Comparison of ENCODE assay signal across 11 cellular contexts in genomic region chr1:171545523-171545922, GRCh38.
DNase-seq lines count a peak whose midpoint lies in the region; ATAC-seq and TF ChIP-seq lines count a peak whose summit lies in the region.
"Had no signal": no experiment of that assay in that cellular context is flagged by ENCODE, and none has a peak within 500 bp of the region (broad histone marks: within the 10 kb centered on the region; RNA-seq: fewer than 3 reads in every experiment).

No MANE protein-coding gene starts in this region.

- H3K4me3 ChIP-seq in lower leg skin (ENCODE audit: low read depth, poor library complexity, severe bottlenecking): no peak overlapping the region
- H3K4me3 ChIP-seq: BLaER1 had no signal

- no peak for ATAC-seq in stimulated activated naive CD8-positive, alpha-beta T cell treated with anti-CD3 and anti-CD28 coated beads, Interleukin-15, amount 100 ng/mL, for 72 hours
- ATAC-seq in T-helper 17 cell (no peak), GM18873 (IDR thresholded peaks at IDR 0.05; ENCODE audit: low FRiP score, unreplicated experiment) (no peak)
- ATAC-seq in naive thymus-derived CD8-positive, alpha-beta T cell: no peak

- no peak overlapping the region for H3K4me3 Mint-ChIP-seq in stimulated activated naive CD8-positive, alpha-beta T cell treated with anti-CD3 and anti-CD28 coated beads, Interleukin-15, Interleukin-2, amounts not matched to agents 100 ng/mL and 50 ng/mL, for 24 hours
- H3K4me3 Mint-ChIP-seq in stimulated activated naive CD8-positive, alpha-beta T cell treated with anti-CD3 and anti-CD28 coated beads, Interleukin-15, amount 100 ng/mL, for 72 hours: no peak overlapping the region
- H3K4me3 Mint-ChIP-seq in T-helper 17 cell: no peak overlapping the region
- H3K4me3 Mint-ChIP-seq in naive thymus-derived CD8-positive, alpha-beta T cell: no peak overlapping the region

- 95% methylated on average over 1 of the region's 1 CpG for WGBS in lower leg skin, 2 donors

- DNase-seq in stimulated activated naive CD8-positive, alpha-beta T cell treated with anti-CD3 and anti-CD28 coated beads, Interleukin-15, amount 100 ng/mL, for 72 hours: no peak
- DNase-seq in T-helper 17 cell (no peak), lower leg skin (ENCODE audit: low spot score in 2 of 2) (no peak)
- no peak for DNase-seq in naive thymus-derived CD8-positive, alpha-beta T cell
- DNase-seq: DMS53, GF-D8, HCEC 1CT, IMR-90 had no signal

- TF ChIP-seq POLR2A in lower leg skin (IDR thresholded peaks at IDR 0.05): no peak

- no peaks in the 10 kb centered on the region for H3K9me3 Mint-ChIP-seq in stimulated activated naive CD8-positive, alpha-beta T cell treated with anti-CD3 and anti-CD28 coated beads, Interleukin-15, Interleukin-2, amounts not matched to agents 100 ng/mL and 50 ng/mL, for 24 hours
- no peaks in the 10 kb centered on the region for H3K9me3 Mint-ChIP-seq in stimulated activated naive CD8-positive, alpha-beta T cell treated with anti-CD3 and anti-CD28 coated beads, Interleukin-15, amount 100 ng/mL, for 72 hours
- H3K9me3 Mint-ChIP-seq in naive thymus-derived CD8-positive, alpha-beta T cell: peaks cover 0 to 4% (median 0%) of the 10 kb centered on the region in 9 donors

- peaks cover 9% of the 10 kb centered on the region for H3K4me1 Mint-ChIP-seq in stimulated activated naive CD8-positive, alpha-beta T cell treated with anti-CD3 and anti-CD28 coated beads, Interleukin-15, Interleukin-2, amounts not matched to agents 100 ng/mL and 50 ng/mL, for 24 hours (ENCODE audit: low read depth)
- H3K4me1 Mint-ChIP-seq in stimulated activated naive CD8-positive, alpha-beta T cell treated with anti-CD3 and anti-CD28 coated beads, Interleukin-15, amount 100 ng/mL, for 72 hours: peaks cover 8% of the 10 kb centered on the region
- peaks cover 11% of the 10 kb centered on the region for H3K4me1 Mint-ChIP-seq in T-helper 17 cell
- peaks cover 7 to 23% (median 14%) of the 10 kb centered on the region in 4 donors for H3K4me1 Mint-ChIP-seq in naive thymus-derived CD8-positive, alpha-beta T cell

- no peaks in the 10 kb centered on the region for H3K9me3 ChIP-seq in T-helper 17 cell (ENCODE audit: control insufficient read depth, low read length, poor library complexity, severe bottlenecking)

- H3K27me3 Mint-ChIP-seq in stimulated activated naive CD8-positive, alpha-beta T cell treated with anti-CD3 and anti-CD28 coated beads, Interleukin-15, Interleukin-2, amounts not matched to agents 100 ng/mL and 50 ng/mL, for 24 hours: no peaks in the 10 kb centered on the region
- no peaks in the 10 kb centered on the region for H3K27me3 Mint-ChIP-seq in stimulated activated naive CD8-positive, alpha-beta T cell treated with anti-CD3 and anti-CD28 coated beads, Interleukin-15, amount 100 ng/mL, for 72 hours
- H3K27me3 Mint-ChIP-seq in T-helper 17 cell: no peaks in the 10 kb centered on the region
- H3K27me3 Mint-ChIP-seq in naive thymus-derived CD8-positive, alpha-beta T cell: no peaks in the 10 kb centered on the region

- POLR2A ChIA-PET in naive thymus-derived CD8-positive, alpha-beta T cell (lab: Charles Lee): interaction anchor here (0.8 kb wide), 1 partner anchor 61 kb away, joined by 3 read pairs; the partner anchor contains the start of gene PRRC2C

- intact Hi-C loops in lower leg skin (cut with DNase I; ENCODE audit: low total_unique reads): no loop called here

- H3K27ac Mint-ChIP-seq in stimulated activated naive CD8-positive, alpha-beta T cell treated with anti-CD3 and anti-CD28 coated beads, Interleukin-15, Interleukin-2, amounts not matched to agents 100 ng/mL and 50 ng/mL, for 24 hours: peak overlapping the region; percentile 31
- peak overlapping the region in 1 of 2 donors; percentile 89 for H3K27ac Mint-ChIP-seq in stimulated activated naive CD8-positive, alpha-beta T cell treated with anti-CD3 and anti-CD28 coated beads, Interleukin-15, amount 100 ng/mL, for 72 hours
- H3K27ac Mint-ChIP-seq in T-helper 17 cell: peak overlapping the region; percentile 80
- H3K27ac Mint-ChIP-seq in naive thymus-derived CD8-positive, alpha-beta T cell: peak overlapping the region in 6 of 10 donors; percentile 29 to 75 (median 52)

- peaks cover 82% of the 10 kb centered on the region for H3K36me3 Mint-ChIP-seq in stimulated activated naive CD8-positive, alpha-beta T cell treated with anti-CD3 and anti-CD28 coated beads, Interleukin-15, Interleukin-2, amounts not matched to agents 100 ng/mL and 50 ng/mL, for 24 hours (ENCODE audit: low read depth)
- H3K36me3 Mint-ChIP-seq in T-helper 17 cell (ENCODE audit: low read depth): peaks cover 14% of the 10 kb centered on the region
- peaks cover 21 to 94% (median 48%) of the 10 kb centered on the region in 3 donors for H3K36me3 Mint-ChIP-seq in naive thymus-derived CD8-positive, alpha-beta T cell

- TF ChIP-seq CTCF in lower leg skin (IDR thresholded peaks at IDR 0.05): no peak
